ENCODE assay signal across 1 cellular context in the genomic region with DNA sequence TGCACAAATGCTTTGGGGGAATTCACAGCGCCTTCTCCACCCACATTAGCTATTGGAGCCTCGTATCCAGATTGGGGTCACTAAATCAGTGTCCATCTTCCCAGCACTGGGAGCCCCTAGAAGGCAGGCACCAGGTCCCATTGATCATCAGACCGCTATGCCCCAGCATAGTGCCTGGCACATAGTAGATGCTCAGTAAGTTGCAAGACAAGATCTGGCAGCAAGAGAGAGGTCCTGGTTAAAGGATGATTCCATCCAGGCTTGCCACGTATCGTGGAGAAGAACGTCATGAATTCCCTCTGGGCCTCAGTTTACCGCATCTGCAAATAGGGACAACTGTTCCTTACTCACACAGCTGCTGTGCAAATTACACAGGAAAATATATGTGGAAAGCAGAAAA.
TF ChIP-seq lines count a peak whose summit lies in the region.

No MANE protein-coding gene starts in this region.

TF ChIP-seq in HCT116, 20 proteins besides CTCF, POLR2A, EP300 and RAD21 (continued from another document):
- TF ChIP-seq POLR2AphosphoS5 (IDR thresholded peaks at IDR 0.05; ENCODE audit: low read depth, low read length), result no peak
- TF ChIP-seq ZFX (IDR thresholded peaks at IDR 0.05), result no peak
- TF ChIP-seq SIN3A (IDR thresholded peaks at IDR 0.05; ENCODE audit: low read depth), result no peak
- no peak for TF ChIP-seq FOSL1 (IDR thresholded peaks at IDR 0.05; ENCODE audit: low read depth)
- TF ChIP-seq ZNF274 (IDR thresholded peaks at IDR 0.05; ENCODE audit: low read depth, low read length), result no peak
- no peak for TF ChIP-seq CBX3 (IDR thresholded peaks at IDR 0.05; ENCODE audit: low read depth)
- no peak for TF ChIP-seq TCF7L2 (IDR thresholded peaks at IDR 0.05; ENCODE audit: borderline replicate concordance, extremely low read depth, insufficient read depth, insufficient read length)
